10 cellular contexts compared by ENCODE assay signal in the genomic region with DNA sequence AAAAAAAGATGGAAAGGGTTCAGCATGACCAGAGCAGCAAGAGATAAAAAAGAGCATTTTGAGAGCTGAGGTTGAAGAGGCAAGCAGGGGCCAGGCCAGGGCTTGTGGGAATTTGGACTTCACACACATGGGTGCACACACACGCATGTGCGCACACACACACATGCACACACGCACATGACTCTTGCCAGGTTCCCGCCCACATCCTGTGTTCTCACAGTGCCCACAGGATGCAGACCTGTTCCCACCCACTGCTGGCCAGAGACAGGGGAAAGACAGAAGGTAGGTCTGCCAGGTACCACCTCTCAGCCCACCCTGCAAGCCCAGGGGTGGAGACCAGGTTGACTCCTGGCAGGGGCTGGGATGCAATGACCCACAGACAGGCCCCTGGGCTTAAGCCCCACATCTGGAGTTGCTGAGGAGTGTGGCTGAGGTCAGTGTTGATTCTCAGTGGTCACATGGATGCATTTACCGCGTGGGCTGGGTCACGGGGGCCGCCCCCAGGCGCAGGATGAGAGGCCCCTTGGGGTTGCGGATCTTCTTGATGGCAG. TPM values are rescaled to one million over a fixed set of nuclear protein-coding genes. Genes with fewer than 3 reads are reported as not detected.
DNase-seq lines count a peak whose midpoint lies in the region; TF ChIP-seq lines count a peak whose summit lies in the region.
"Had no signal": no experiment of that assay in that cellular context is flagged by ENCODE, and none has a peak within 500 bp of the region (broad histone marks: within the 10 kb centered on the region; RNA-seq: fewer than 3 reads in every experiment).

No MANE protein-coding gene starts in this region.

- no peak overlapping the region for H4K8ac ChIP-seq in mesendoderm (ENCODE audit: low read depth, low read length)

- H3K27me3 Mint-ChIP-seq in HFFc6 (ENCODE audit: insufficient read depth): peaks cover 2% of the 10 kb centered on the region

- H3K4me3 ChIP-seq in DOHH2 (ENCODE audit: low read length) (no peak overlapping the region), ascending aorta (no peak overlapping the region), osteoblast (ENCODE audit: insufficient read depth, low read length) (no peak overlapping the region), mesendoderm (ENCODE audit: low read length) (no peak overlapping the region)
- H3K4me3 ChIP-seq: left lung had no signal

- H3K36me3 ChIP-seq in DOHH2 (ENCODE audit: control insufficient read depth, low read length) (no peaks in the 10 kb centered on the region), ascending aorta (peaks cover 49 to 52% of the 10 kb centered on the region in 2 donors), osteoblast (ENCODE audit: insufficient read depth, low read length) (peaks cover 61% of the 10 kb centered on the region), mesendoderm (ENCODE audit: control insufficient read depth, insufficient read depth, low read length) (no peaks in the 10 kb centered on the region)
- H3K36me3 ChIP-seq: brain microvascular endothelial cell, left lung had no signal

- H3K4me1 Mint-ChIP-seq in HFFc6 (ENCODE audit: low read depth): peaks cover 56% of the 10 kb centered on the region

- no peak overlapping the region for H2AK5ac ChIP-seq in mesendoderm (ENCODE audit: low read length)

- H3K18ac ChIP-seq in mesendoderm (ENCODE audit: low read length): no peak overlapping the region

- H3K4me3 Mint-ChIP-seq in HFFc6: peak overlapping the region; percentile 95

- no peaks in the 10 kb centered on the region for H3K79me1 ChIP-seq in mesendoderm (ENCODE audit: low read length)

- H2BK120ac ChIP-seq in mesendoderm (ENCODE audit: low read depth, low read length): no peak overlapping the region

- H3K9me3 ChIP-seq in DOHH2 (ENCODE audit: control insufficient read depth, insufficient read depth, low read length) (no peaks in the 10 kb centered on the region), ascending aorta (no peaks in the 10 kb centered on the region), osteoblast (ENCODE audit: low read depth, low read length) (no peaks in the 10 kb centered on the region)
- H3K9me3 ChIP-seq: left lung had no signal

- peaks cover 27% of the 10 kb centered on the region for H3K36me3 Mint-ChIP-seq in HFFc6 (ENCODE audit: low read depth)

- no peaks in the 10 kb centered on the region for H3F3A ChIP-seq in DOHH2 (ENCODE audit: control insufficient read depth, insufficient read depth)

- no peak overlapping the region for H2AFZ ChIP-seq in osteoblast (ENCODE audit: low read length)

- no peak overlapping the region for H2BK15ac ChIP-seq in mesendoderm (replicated peaks; ENCODE audit: low read depth)

- no CpG with 5 or more reads among the region's 10 CpGs for WGBS in mesendoderm (ENCODE audit: extremely low coverage, insufficient coverage, low lambda C conversion rate)

- peak overlapping the region; percentile 92; the same call in 1 of the 2 replicates for H3K27ac Mint-ChIP-seq in HFFc6

- H3K27me3 ChIP-seq in DOHH2 (ENCODE audit: control insufficient read depth, low read length) (peaks cover 24% of the 10 kb centered on the region), ascending aorta (no peaks in the 10 kb centered on the region), osteoblast (ENCODE audit: insufficient read depth, low read length) (no peaks in the 10 kb centered on the region), mesendoderm (ENCODE audit: insufficient read depth, low read length, poor library complexity) (no peaks in the 10 kb centered on the region)
- H3K27me3 ChIP-seq: brain microvascular endothelial cell had no signal

- no peaks in the 10 kb centered on the region for H3K9me3 Mint-ChIP-seq in HFFc6

- intact Hi-C loops in ascending aorta (cut with DNase I): no loop called here

- H3K27ac ChIP-seq in DOHH2 (ENCODE audit: low read depth, low read length) (no peak overlapping the region), ascending aorta (peak overlapping the region; percentile 90 to 94), osteoblast (ENCODE audit: low read depth, low read length) (no peak overlapping the region), mesendoderm (ENCODE audit: low read depth, low read length) (no peak overlapping the region)
- H3K27ac ChIP-seq: brain microvascular endothelial cell, left lung had no signal

- H4K20me1 ChIP-seq in DOHH2 (ENCODE audit: control insufficient read depth, insufficient read depth, low read depth, low read length) (no peaks in the 10 kb centered on the region), osteoblast (ENCODE audit: insufficient read depth, low read length) (peaks cover 3% of the 10 kb centered on the region)

- no peak overlapping the region for H2BK5ac ChIP-seq in mesendoderm (ENCODE audit: low read length)

- H3K23ac ChIP-seq in mesendoderm (ENCODE audit: low read length): no peak overlapping the region

- H4K5ac ChIP-seq in mesendoderm (ENCODE audit: low read length): no peak overlapping the region

- H3K4me1 ChIP-seq in DOHH2 (ENCODE audit: control insufficient read depth, low read length) (peaks cover 22% of the 10 kb centered on the region), ascending aorta (peaks cover 8 to 52% of the 10 kb centered on the region in 2 donors), osteoblast (ENCODE audit: insufficient read depth, low read length) (peaks cover 41% of the 10 kb centered on the region), mesendoderm (ENCODE audit: control insufficient read depth, low read depth, low read length) (peaks cover 7% of the 10 kb centered on the region)

- no peaks in the 10 kb centered on the region for H3K9me2 ChIP-seq in DOHH2 (replicated peaks; ENCODE audit: control insufficient read depth, low read length)

- no peak overlapping the region for H3K56ac ChIP-seq in mesendoderm (ENCODE audit: low read length)

- H3K4ac ChIP-seq in mesendoderm (ENCODE audit: low read depth, low read length): no peak overlapping the region

- DNase-seq in HFFc6 (no peak), ascending aorta (ENCODE audit: low spot score in 2 of 2) (no peak), osteoblast (ENCODE audit: insufficient read length, low spot score, missing footprints) (peak; percentile 58), mesendoderm (no peak), foreskin melanocyte (no peak), NCI-H2196 treated with DMSO at 0.1 percent for 48 hours (lab: John Stamatoyannopoulos, UW; ENCODE audit: unreplicated experiment) (no peak)
- DNase-seq: brain microvascular endothelial cell, NCI-H2081 treated with DMSO at 0.1 percent for 48 hours had no signal

- H3K79me2 ChIP-seq in DOHH2 (ENCODE audit: control insufficient read depth, low read length): no peaks in the 10 kb centered on the region
- H3K79me2 ChIP-seq in osteoblast (ENCODE audit: insufficient read depth, low read length): peaks cover 44% of the 10 kb centered on the region
- no peaks in the 10 kb centered on the region for H3K79me2 ChIP-seq in mesendoderm (ENCODE audit: control insufficient read depth, insufficient read depth, low read length)

- no peak for TF ChIP-seq CTCF in DOHH2 (IDR thresholded peaks at IDR 0.05; ENCODE audit: low read depth, low read length, poor library complexity, severe bottlenecking)
- TF ChIP-seq CTCF in HFFc6 (IDR thresholded peaks at IDR 0.05): no peak
- TF ChIP-seq CTCF in ascending aorta (IDR thresholded peaks at IDR 0.05): no peak
- TF ChIP-seq CTCF in osteoblast (IDR thresholded peaks at IDR 0.05; ENCODE audit: extremely low read depth, low read depth, low read length): no peak

- H3K4me2 ChIP-seq in DOHH2 (ENCODE audit: low read length) (peak overlapping the region; percentile 26; the same call in 1 of the 2 replicates), osteoblast (ENCODE audit: insufficient read depth, low read length) (no peak overlapping the region), mesendoderm (ENCODE audit: low read length) (no peak overlapping the region)

- no peak overlapping the region for H3K9ac ChIP-seq in mesendoderm (ENCODE audit: low read length)

RNA-seq across cellular contexts. Expression of gene COL16A1, which starts 4.4 kb away (rescaled TPM):
- total RNA-seq in HFFc6 (2021; fragmentation: NEBNext Ultra II Directional; extraction: Animal tissue kit (Norgen Biotek cat#: 25700)): 100 to 1,000 TPM in 1 of 6 experiments, 10 to 100 TPM in 5; 74.1 to 100 (median 87.6) TPM
- total RNA-seq in ascending aorta (339 TPM), osteoblast (158 and 197 TPM in 2 replicates)
- polyA plus RNA-seq in mesendoderm (2013, experiment 1 of 2): 3.3 TPM
- polyA plus RNA-seq in mesendoderm (2013, experiment 2 of 2): 3.5 TPM

RNA-seq across cellular contexts. Expression of gene PEF1, which starts 54.7 kb away (rescaled TPM):
- total RNA-seq in HFFc6 (2021; fragmentation: NEBNext Ultra II Directional; extraction: Animal tissue kit (Norgen Biotek cat#: 25700)): 10 to 100 TPM; 65.8 to 81.3 (median 69.3) TPM
- total RNA-seq in ascending aorta (340 TPM), osteoblast (75.7 and 86.5 TPM in 2 replicates)
- 48.7 TPM for polyA plus RNA-seq in mesendoderm (2013, experiment 1 of 2)
- 49.2 TPM for polyA plus RNA-seq in mesendoderm (2013, experiment 2 of 2)

Comparison
In these comparisons a context has a peak if more than half of its experiments do, and no peak if none do; other contexts are left out.
1. H3K27ac ChIP-seq: peak in ascending aorta (2 of 2); none in DOHH2 (single experiment), osteoblast (single experiment) and mesendoderm (single experiment).